ENCODE assay signal across 13 cellular contexts in genomic region chr15:39487180-39487735, GRCh38.
"Had no signal": no experiment of that assay in that cellular context is flagged by ENCODE, and none has a peak within 500 bp of the region (broad histone marks: within the 10 kb centered on the region; RNA-seq: fewer than 3 reads in every experiment).

No MANE protein-coding gene starts in this region.

- ATAC-seq: activated CD4-positive, alpha-beta T cell treated with anti-CD3 and anti-CD28 coated beads for 36 hours; activated CD8-positive, alpha-beta T cell treated with anti-CD3 and anti-CD28 coated beads for 36 hours; activated T-cell treated with anti-CD3 and anti-CD28 coated beads, Interleukin-2, amount 50 U/mL, for 72 hours had no signal

- H3K36me3 ChIP-seq: pancreas, tibial nerve, WERI-Rb-1 had no signal

- H3K4me3 ChIP-seq: pancreas, skin epidermis, tibial nerve had no signal

- DNase-seq: activated CD4-positive, alpha-beta T cell treated with anti-CD3 and anti-CD28 coated beads for 36 hours; activated CD8-positive, alpha-beta memory T cell treated with anti-CD3 and anti-CD28 coated beads, Interleukin-2, amount 50 U/mL, for 4 hours; activated CD8-positive, alpha-beta T cell treated with anti-CD3 and anti-CD28 coated beads for 36 hours; activated naive CD8-positive, alpha-beta T cell treated with anti-CD3 and anti-CD28 coated beads, Interleukin-2, amount 10 ng/mL, durations not matched to agents 7 days and 5 days; activated T-cell treated with anti-CD3 and anti-CD28 coated beads, Interleukin-2, amount 50 U/mL, for 72 hours; anterior cingulate cortex; pancreas; retina; stimulated activated CD4-positive, alpha-beta T cell treated with anti-CD3 and anti-CD28 coated beads, Interleukin-4, amount 100 ng/mL, for 4 hours; T1000; WERI-Rb-1 had no signal

- H3K4me1 Mint-ChIP-seq: activated CD4-positive, alpha-beta T cell treated with anti-CD3 and anti-CD28 coated beads for 36 hours; activated naive CD8-positive, alpha-beta T cell treated with anti-CD3 and anti-CD28 coated beads, Interleukin-2, amount 10 ng/mL, durations not matched to agents 7 days and 5 days had no signal

- H3K4me1 ChIP-seq: pancreas had no signal

- H3K27ac Mint-ChIP-seq: activated CD4-positive, alpha-beta T cell treated with anti-CD3 and anti-CD28 coated beads for 36 hours; activated CD8-positive, alpha-beta T cell treated with anti-CD3 and anti-CD28 coated beads for 36 hours; activated naive CD8-positive, alpha-beta T cell treated with anti-CD3 and anti-CD28 coated beads, Interleukin-2, amount 10 ng/mL, durations not matched to agents 7 days and 5 days; activated T-cell treated with anti-CD3 and anti-CD28 coated beads, Interleukin-2, amount 50 U/mL, for 72 hours had no signal

- H3K9me3 ChIP-seq: pancreas, tibial nerve had no signal

- H3K9me3 Mint-ChIP-seq: activated CD8-positive, alpha-beta T cell treated with anti-CD3 and anti-CD28 coated beads for 36 hours; activated naive CD8-positive, alpha-beta T cell treated with anti-CD3 and anti-CD28 coated beads, Interleukin-2, amount 10 ng/mL, durations not matched to agents 7 days and 5 days; activated T-cell treated with anti-CD3 and anti-CD28 coated beads, Interleukin-2, amount 50 U/mL, for 72 hours had no signal

- H3K27me3 ChIP-seq: pancreas, tibial nerve had no signal

- H3K36me3 Mint-ChIP-seq: activated naive CD8-positive, alpha-beta T cell treated with anti-CD3 and anti-CD28 coated beads, Interleukin-2, amount 10 ng/mL, durations not matched to agents 7 days and 5 days had no signal

- H3K27ac ChIP-seq: pancreas, WERI-Rb-1 had no signal

- H3K4me3 Mint-ChIP-seq: activated CD4-positive, alpha-beta T cell treated with anti-CD3 and anti-CD28 coated beads for 36 hours; activated CD8-positive, alpha-beta T cell treated with anti-CD3 and anti-CD28 coated beads for 36 hours; activated naive CD8-positive, alpha-beta T cell treated with anti-CD3 and anti-CD28 coated beads, Interleukin-2, amount 10 ng/mL, durations not matched to agents 7 days and 5 days; activated T-cell treated with anti-CD3 and anti-CD28 coated beads, Interleukin-2, amount 50 U/mL, for 72 hours had no signal
